23 cellular contexts compared by ENCODE assay signal in genomic region chr13:99158846-99159245, GRCh38. TPM values are rescaled to one million over a fixed set of nuclear protein-coding genes. Genes with fewer than 3 reads are reported as not detected.
DNase-seq lines count a peak whose midpoint lies in the region; ATAC-seq and TF ChIP-seq lines count a peak whose summit lies in the region.
"Had no signal": no experiment of that assay in that cellular context is flagged by ENCODE, and none has a peak within 500 bp of the region (broad histone marks: within the 10 kb centered on the region; RNA-seq: fewer than 3 reads in every experiment).

No MANE protein-coding gene starts in this region.

- H3K9me3 ChIP-seq in hepatocyte (ENCODE audit: low read depth) (no peaks in the 10 kb centered on the region), trophoblast cell (ENCODE audit: insufficient read depth, low read depth, low read length) (no peaks in the 10 kb centered on the region)
- H3K9me3 ChIP-seq: BLaER1, Peyer's patch, SJSA1 had no signal

- H2BK12ac ChIP-seq in trophoblast cell (ENCODE audit: low read length), result no peak overlapping the region

- H3K18ac ChIP-seq in trophoblast cell (ENCODE audit: low read length), result no peak overlapping the region

- no peak overlapping the region for H2BK5ac ChIP-seq in trophoblast cell (ENCODE audit: low read depth, low read length, poor library complexity)

- TF ChIP-seq CTCF in hepatocyte (IDR thresholded peaks at IDR 0.05; ENCODE audit: poor library complexity), result no peak

- H2AFZ ChIP-seq in hepatocyte (no peak overlapping the region), trophoblast cell (ENCODE audit: insufficient read depth, low read length, poor library complexity) (no peak overlapping the region)

- peaks cover 7% of the 10 kb centered on the region for H3K79me1 ChIP-seq in trophoblast cell (ENCODE audit: low read length)

- no peaks in the 10 kb centered on the region for H4K20me1 ChIP-seq in hepatocyte (ENCODE audit: insufficient read depth, poor library complexity, severe bottlenecking)
- H4K20me1 ChIP-seq: BLaER1 had no signal

- H3K14ac ChIP-seq in trophoblast cell (ENCODE audit: low read length), result peak overlapping the region; percentile 14

- no peak overlapping the region for H3K4me3 ChIP-seq in hepatocyte
- no peak overlapping the region for H3K4me3 ChIP-seq in trophoblast cell (ENCODE audit: low read depth, low read length)
- H3K4me3 ChIP-seq: BLaER1, Peyer's patch, SJSA1 had no signal

- H3K4me2 ChIP-seq in hepatocyte (peak overlapping the region; percentile 21), trophoblast cell (ENCODE audit: low read length) (peak overlapping the region; percentile 44)
- H3K4me2 ChIP-seq: BLaER1, KMS-11 had no signal

- ATAC-seq in sciatic nerve, result no peak

- H2AK5ac ChIP-seq in trophoblast cell (ENCODE audit: low read length), result no peak overlapping the region

- DNase-seq in ELR (ENCODE audit: low read depth) (peak; percentile 28), RPMI7951 (ENCODE audit: low read depth) (peak; percentile 38), hepatocyte (ENCODE audit: low spot score) (no peak), trophoblast cell (peak; percentile 84 to 86), sciatic nerve (ENCODE audit: low spot score) (no peak), NCI-H2107 treated with DMSO at 0.1 percent for 48 hours (lab: John Stamatoyannopoulos, UW; ENCODE audit: unreplicated experiment) (no peak)
- no peak for DNase-seq in activated naive CD4-positive, alpha-beta T cell (lab: John Stamatoyannopoulos, UW)
- DNase-seq: ACHN; CD4-positive, alpha-beta T cell; COR-L47; DMS79; GOT3; HCEC 1CT; MV-4-11; NCI-H1105 treated with DMSO at 0.1 percent for 48 hours; NCI-H1694; NCI-H2081 treated with DMSO at 0.1 percent for 48 hours; NCI-H345; NCI-H774; Peyer's patch had no signal

- H3K79me2 ChIP-seq in hepatocyte (no peaks in the 10 kb centered on the region), trophoblast cell (ENCODE audit: control insufficient read depth, insufficient read depth, low read length, poor library complexity) (no peaks in the 10 kb centered on the region)

- no peak overlapping the region for H4K8ac ChIP-seq in trophoblast cell (ENCODE audit: low read depth, low read length)

- H2BK120ac ChIP-seq in trophoblast cell (ENCODE audit: insufficient read depth, low read length, poor library complexity), result no peak overlapping the region

- H3K4ac ChIP-seq in trophoblast cell (ENCODE audit: low read depth, low read length), result peak overlapping the region; percentile 23

- intact Hi-C loops in sciatic nerve (cut with DNase I), result no loop called here

- H3K23ac ChIP-seq in trophoblast cell (ENCODE audit: low read length), result no peak overlapping the region

- H3K36me3 ChIP-seq in hepatocyte (replicated peaks; ENCODE audit: insufficient read depth, low read depth), result no peaks in the 10 kb centered on the region
- no peaks in the 10 kb centered on the region for H3K36me3 ChIP-seq in trophoblast cell (ENCODE audit: control insufficient read depth in 1 of 2, insufficient read depth in 2 of 2, low read length in 2 of 2)
- H3K36me3 ChIP-seq: BLaER1, Peyer's patch, SJSA1 had no signal

- H3K4me1 ChIP-seq in hepatocyte (ENCODE audit: insufficient read depth) (peaks cover 10% of the 10 kb centered on the region), trophoblast cell (ENCODE audit: control insufficient read depth in 1 of 2, insufficient read depth in 2 of 2, low read length in 2 of 2) (peaks cover 7 to 16% of the 10 kb centered on the region in 2 experiments)
- H3K4me1 ChIP-seq: Peyer's patch, SJSA1 had no signal

- H3K27me3 ChIP-seq in hepatocyte (no peaks in the 10 kb centered on the region), trophoblast cell (ENCODE audit: insufficient read depth, low read length) (no peaks in the 10 kb centered on the region)
- H3K27me3 ChIP-seq: BLaER1, Peyer's patch had no signal

- no peaks in the 10 kb centered on the region for H3K9me2 ChIP-seq in hepatocyte (replicated peaks; ENCODE audit: insufficient read depth)

- H3K9ac ChIP-seq in trophoblast cell (ENCODE audit: low read length), result no peak overlapping the region
- H3K9ac ChIP-seq: BLaER1, KMS-11 had no signal

- no peak overlapping the region for H3K27ac ChIP-seq in hepatocyte
- peak overlapping the region; percentile 73 for H3K27ac ChIP-seq in trophoblast cell (ENCODE audit: low read depth, low read length)
- H3K27ac ChIP-seq: BLaER1, KMS-11, Peyer's patch, SJSA1 had no signal

- no peak overlapping the region for H4K12ac ChIP-seq in trophoblast cell (ENCODE audit: low read depth, low read length)

- WGBS in hepatocyte (ENCODE audit: low lambda C conversion rate, missing lambda C conversion rate), result 43% methylated on average over 8 of the region's 8 CpGs
- WGBS in trophoblast cell (ENCODE audit: extremely low coverage, insufficient coverage, insufficient read length), result no CpG with 5 or more reads among the region's 8 CpGs

- no peak overlapping the region for H4K91ac ChIP-seq in trophoblast cell (ENCODE audit: low read depth, low read length)

RNA-seq across cellular contexts. Expression of gene UBAC2, which starts 41.8 kb away (rescaled TPM):
- 29.1 and 34.6 TPM in 2 replicates for total RNA-seq in RPMI7951 (2014; rRNA removed; shearing (Covaris generic))
- total RNA-seq in hepatocyte, result 78.2 and 87.7 TPM in 2 replicates
- polyA plus RNA-seq in hepatocyte, result 68.2 and 83.1 TPM in 2 replicates
- polyA plus RNA-seq in trophoblast cell (2013), result 63.6 and 64.8 TPM in 2 replicates
- total RNA-seq in sciatic nerve, result 34.0 TPM

Comparison
In these comparisons a context has a peak if more than half of its experiments do, and no peak if none do; other contexts are left out.
1. DNase-seq: peak in ELR (single experiment), RPMI7951 (single experiment) and trophoblast cell (2 of 2); none in hepatocyte (single experiment), activated naive CD4-positive, alpha-beta T cell (0 of 4), sciatic nerve (single experiment) and NCI-H2107 treated with DMSO at 0.1 percent for 48 hours (single experiment).